Comparison of ENCODE assay signal across 30 cellular contexts in genomic region chr12:25761356-25761755, GRCh38.
"Had no signal": no experiment of that assay in that cellular context is flagged by ENCODE, and none has a peak within 500 bp of the region (broad histone marks: within the 10 kb centered on the region; RNA-seq: fewer than 3 reads in every experiment).

No MANE protein-coding gene starts in this region.

- H3K27ac ChIP-seq: ascending aorta, cardiac muscle cell, VCaP had no signal

- FAIRE-seq: bronchial epithelial cell, TTC549 had no signal

- H3K9me3 ChIP-seq: ascending aorta had no signal

- H3K4me3 ChIP-seq: ascending aorta, cardiac muscle cell had no signal

- H3K27me3 ChIP-seq: ascending aorta, cardiac muscle cell had no signal

- H3K36me3 ChIP-seq: ascending aorta, cardiac muscle cell had no signal

- H3K4me1 ChIP-seq: ascending aorta had no signal

- ATAC-seq: activated CD8-positive, alpha-beta memory T cell treated with anti-CD3 and anti-CD28 coated beads, Interleukin-2, amount 10 ng/mL, durations not matched to agents 7 days and 5 days; activated CD8-positive, alpha-beta T cell treated with anti-CD3 and anti-CD28 coated beads, Interleukin-2, amount 10 ng/mL, durations not matched to agents 7 days and 5 days; activated naive CD8-positive, alpha-beta T cell treated with anti-CD3 and anti-CD28 coated beads, Interleukin-2, amount 50 U/mL, for 24 hours had no signal

- DNase-seq: activated B cell treated with CpG ODN at 0.5 μM for 24 hours; activated CD4-positive, alpha-beta memory T cell treated with anti-CD3 and anti-CD28 coated beads, Interleukin-2, amount 10 ng/mL, durations not matched to agents 7 days and 5 days; activated CD4-positive, alpha-beta T cell treated with anti-CD3 and anti-CD28 coated beads for 4 hours; activated CD4-positive, alpha-beta T cell treated with anti-CD3 and anti-CD28 coated beads, Interleukin-2, amount 10 ng/mL, durations not matched to agents 24 days and 14 days; activated CD4-positive, alpha-beta T cell treated with anti-CD3 and anti-CD28 coated beads, Interleukin-2, amount 50 U/mL, for 1 hour; activated CD4-positive, alpha-beta T cell treated with anti-CD3 and anti-CD28 coated beads, Interleukin-2, amount 50 U/mL, for 48 hours; activated CD4-positive, CD25-positive, alpha-beta regulatory T cell treated with anti-CD3 and anti-CD28 coated beads, Interleukin-2, amount 50 U/mL, for 72 hours; activated CD8-positive, alpha-beta memory T cell treated with anti-CD3 and anti-CD28 coated beads for 24 hours; activated CD8-positive, alpha-beta memory T cell treated with anti-CD3 and anti-CD28 coated beads, Interleukin-2, amount 10 ng/mL, durations not matched to agents 7 days and 5 days; activated CD8-positive, alpha-beta memory T cell treated with anti-CD3 and anti-CD28 coated beads, Interleukin-2, amount 50 U/mL, for 48 hours; activated CD8-positive, alpha-beta T cell treated with anti-CD3 and anti-CD28 coated beads, Interleukin-2, amount 10 ng/mL, durations not matched to agents 7 days and 5 days; activated effector memory CD4-positive, alpha-beta T cell treated with Interleukin-2 at 50 U/mL for 16 hours; activated gamma-delta T cell; activated naive CD4-positive, alpha-beta T cell treated with anti-CD3 and anti-CD28 coated beads, Interleukin-2, amount 10 ng/mL, durations not matched to agents 7 days and 5 days; activated naive CD4-positive, alpha-beta T cell treated with Interleukin-2 at 50 U/mL for 16 hours; activated naive CD8-positive, alpha-beta T cell treated with anti-CD3 and anti-CD28 coated beads, Interleukin-2, amount 10 ng/mL, durations not matched to agents 7 days and 5 days; activated naive CD8-positive, alpha-beta T cell treated with anti-CD3 and anti-CD28 coated beads, Interleukin-2, amount 50 U/mL, for 24 hours; activated T-cell treated with anti-CD3 and anti-CD28 coated beads, Interleukin-2, amount 50 U/mL, for 24 hours; activated T-cell treated with anti-CD3 and anti-CD28 coated beads, Interleukin-2, amount 50 U/mL, for 48 hours; amygdala; anterior cingulate cortex; caudate nucleus; T-helper 1 cell; T-helper 2 cell; T-helper 9 cell had no signal
